Comparison of ENCODE assay signal across 22 cellular contexts in the genomic region with DNA sequence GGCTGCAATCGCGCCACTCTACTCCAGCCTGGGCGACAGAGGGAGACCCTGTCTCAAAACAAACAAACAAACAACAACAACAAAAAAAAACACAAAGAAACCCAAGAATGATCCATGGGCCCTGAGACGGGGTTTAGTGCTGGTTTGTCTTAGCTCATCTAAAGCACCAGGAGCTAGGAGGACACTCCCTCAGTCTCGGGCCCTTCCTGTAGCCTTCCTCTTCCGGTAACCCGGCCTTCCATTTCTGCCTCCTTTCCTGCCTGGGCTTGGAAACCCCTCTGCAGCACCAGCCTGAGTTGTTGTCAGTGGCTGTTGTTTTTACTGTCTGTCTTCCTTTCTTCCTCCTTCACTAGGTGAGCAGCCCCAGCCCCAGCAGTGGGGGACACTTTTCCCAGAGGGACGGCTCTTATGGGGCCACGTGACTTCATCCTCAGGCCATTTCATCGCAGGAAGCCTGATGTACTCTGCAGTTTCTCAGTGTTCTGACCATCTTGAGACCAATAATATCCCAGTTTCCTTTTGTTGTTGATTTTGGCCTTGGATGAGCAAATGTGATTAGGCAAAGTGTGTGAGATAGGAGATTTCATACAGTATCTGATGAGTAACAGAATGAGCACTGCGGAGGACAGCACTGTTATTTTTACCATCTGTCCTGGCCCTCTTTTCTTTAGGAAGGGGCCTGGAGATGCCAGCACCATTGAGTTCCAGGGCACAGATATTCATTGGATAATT.
"Had no signal": no experiment of that assay in that cellular context is flagged by ENCODE, and none has a peak within 500 bp of the region (broad histone marks: within the 10 kb centered on the region; RNA-seq: fewer than 3 reads in every experiment).

No MANE protein-coding gene starts in this region.

- H3K4me1 ChIP-seq: adrenal gland, lower lobe of right lung, pancreas, sigmoid colon, suprapubic skin, transverse colon, vagina had no signal

- DNase-seq: activated CD4-positive, alpha-beta T cell treated with anti-CD3 and anti-CD28 coated beads, Interleukin-2, amount 50 U/mL, for 1 hour; activated CD8-positive, alpha-beta memory T cell treated with anti-CD3 and anti-CD28 coated beads, Interleukin-2, amount 50 U/mL, for 4 hours; activated effector memory CD4-positive, alpha-beta T cell treated with anti-CD3 and anti-CD28 coated beads, Interleukin-2, amount 50 U/mL, for 16 hours; activated naive CD4-positive, alpha-beta T cell treated with anti-CD3 and anti-CD28 coated beads, Interleukin-2, amount 50 U/mL, for 16 hours; activated T-cell treated with anti-CD3 and anti-CD28 coated beads, Interleukin-2, amount 50 U/mL, for 4 hours; adrenal gland; caudate nucleus; glutamatergic neuron; hippocampal formation; lower lobe of right lung; natural killer cell; pancreas; sigmoid colon; stimulated activated CD4-positive, alpha-beta T cell treated with anti-CD3 and anti-CD28 coated beads, Interleukin-12 subunit alpha, Interleukin-12 subunit beta, amount 100 ng/mL, for 4 hours; stimulated activated CD4-positive, alpha-beta T cell treated with anti-CD3 and anti-CD28 coated beads, Interleukin-1b, Interleukin-23, amount 100 ng/mL, for 48 hours; stimulated activated naive CD8-positive, alpha-beta T cell treated with anti-CD3 and anti-CD28 coated beads, Interleukin-15, Interleukin-2, amounts not matched to agents 100 U/mL and 50 U/mL, for 24 hours; T-helper 1 cell; transverse colon had no signal

- H3K27ac ChIP-seq: adrenal gland, lower lobe of right lung, pancreas, sigmoid colon, suprapubic skin, transverse colon, vagina had no signal

- H3K36me3 ChIP-seq: adrenal gland, lower lobe of right lung, pancreas, sigmoid colon, suprapubic skin, transverse colon, vagina had no signal

- ATAC-seq: activated CD4-positive, CD25-positive, alpha-beta regulatory T cell treated with anti-CD3 and anti-CD28 coated beads, Interleukin-2, amount 50 U/mL, for 24 hours; activated T-cell treated with anti-CD3 and anti-CD28 coated beads, Interleukin-2, amount 50 U/mL, for 4 hours; esophagus mucosa; lower lobe of right lung; natural killer cell; pancreas; stimulated activated naive CD8-positive, alpha-beta T cell treated with anti-CD3 and anti-CD28 coated beads, Interleukin-15, Interleukin-2, amounts not matched to agents 100 U/mL and 50 U/mL, for 24 hours had no signal

- H3K4me3 ChIP-seq: adrenal gland, lower lobe of right lung, pancreas, sigmoid colon, suprapubic skin, transverse colon, vagina had no signal

- H3K9me3 ChIP-seq: adrenal gland, lower lobe of right lung, pancreas, sigmoid colon, suprapubic skin, vagina had no signal

- H3K27me3 ChIP-seq: adrenal gland, pancreas, sigmoid colon, suprapubic skin, transverse colon, vagina had no signal
